In the genomic region with DNA sequence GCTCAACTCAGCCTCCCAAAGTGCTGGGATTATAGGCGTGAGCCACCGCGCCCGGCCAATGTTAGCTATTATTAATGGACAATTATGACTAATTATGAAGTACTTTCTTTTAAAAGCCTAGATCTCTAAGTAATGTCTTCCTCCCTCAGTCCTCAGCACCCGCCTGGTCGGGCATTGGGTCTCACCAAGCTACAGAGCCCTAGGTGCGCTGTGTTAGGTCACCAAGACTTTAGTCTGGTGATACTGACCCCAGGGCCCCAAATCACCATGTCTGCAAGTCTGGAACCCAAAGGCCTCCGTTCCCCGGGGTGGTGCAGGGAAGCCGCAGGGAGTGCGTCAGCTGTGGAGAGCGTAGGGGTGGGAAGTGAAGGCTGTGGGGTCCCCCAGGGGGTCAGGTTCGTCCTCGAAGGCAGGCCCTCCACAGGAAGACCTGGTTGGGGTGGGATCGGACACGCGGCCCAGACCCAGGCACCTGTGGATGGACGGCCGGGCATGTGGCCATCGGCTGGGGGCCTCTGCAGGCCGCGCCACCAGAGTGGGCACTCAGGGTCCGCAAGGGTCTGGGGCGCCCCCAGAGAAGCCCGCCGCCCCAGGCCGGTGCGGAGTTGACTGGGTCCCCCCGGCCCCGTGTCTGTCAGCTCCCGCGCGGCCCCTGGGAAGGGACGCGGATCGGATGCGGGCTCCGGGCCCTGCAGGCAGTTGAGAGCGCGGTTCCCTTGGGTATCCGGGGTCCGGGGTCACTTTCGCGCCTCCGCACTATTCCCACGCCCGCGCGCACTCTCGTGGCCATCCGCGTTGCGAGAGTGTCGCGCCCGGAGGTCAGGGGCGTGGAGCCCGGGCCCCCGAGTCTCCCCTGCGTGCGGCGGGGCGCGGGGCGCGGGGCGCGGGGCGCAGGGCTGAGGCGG, we compare ENCODE assay signal across 8 cellular contexts. TPM values are rescaled to one million over a fixed set of nuclear protein-coding genes. Genes with fewer than 3 reads are reported as not detected.
A peak's percentile ranks its signal among the peaks of the same experiment; 100 is the strongest.
DNase-seq lines count a peak whose midpoint lies in the region; ATAC-seq and TF ChIP-seq lines count a peak whose summit lies in the region.

No MANE protein-coding gene starts in this region.

- H3K4me3 ChIP-seq in DND-41 (ENCODE audit: low read depth in 1 of 2, low read length in 2 of 2) (peak overlapping the region; percentile 22 to 91; a peak in 3 of 4 replicates), SJSA1 (peak overlapping the region; percentile 97), fibroblast of villous mesenchyme (ENCODE audit: low read depth, low read length) (peak overlapping the region; percentile 95), parathyroid adenoma (ENCODE audit: low read depth, low read length) (peak overlapping the region; percentile 71)

- H3K9ac ChIP-seq in DND-41 (ENCODE audit: low read depth, low read length) (peak overlapping the region; percentile 67), parathyroid adenoma (no peak overlapping the region)

- peaks cover 29% of the 10 kb centered on the region for H4K20me1 ChIP-seq in DND-41 (ENCODE audit: insufficient read depth, low read length)

- H3K4me1 ChIP-seq in DND-41 (ENCODE audit: insufficient read depth, low read length) (peaks cover 30% of the 10 kb centered on the region), SJSA1 (replicated peaks) (peaks cover 24% of the 10 kb centered on the region), parathyroid adenoma (no peaks in the 10 kb centered on the region)

- no peak; the same call in 2 of the 3 replicates for ATAC-seq in DND-41 (ENCODE audit: insufficient read depth, low read depth)
- ATAC-seq in GM19467 (IDR thresholded peaks at IDR 0.05; ENCODE audit: unreplicated experiment) = no peak

- H3K36me3 ChIP-seq in DND-41 (ENCODE audit: insufficient read depth, low read length) = peaks cover 6% of the 10 kb centered on the region; the same call in 1 of the 2 replicates
- H3K36me3 ChIP-seq in SJSA1 = peaks cover 28% of the 10 kb centered on the region
- no peaks in the 10 kb centered on the region for H3K36me3 ChIP-seq in parathyroid adenoma (ENCODE audit: control insufficient read depth, insufficient read depth, low read length)

- H3K27ac ChIP-seq in DND-41 (ENCODE audit: low read length) (no peak overlapping the region), SJSA1 (no peak overlapping the region), parathyroid adenoma (no peak overlapping the region)

- H2AFZ ChIP-seq in DND-41 (ENCODE audit: low read depth, low read length) = peak overlapping the region; percentile 61
- H2AFZ ChIP-seq in parathyroid adenoma = peak overlapping the region; percentile 90

- H3K9me3 ChIP-seq in DND-41 (ENCODE audit: insufficient read depth, low read length, severe bottlenecking) (no peaks in the 10 kb centered on the region), SJSA1 (replicated peaks) (0 out of 2 replicates have a peak, but pooled peaks cover 2% of the 10 kb centered on the region), parathyroid adenoma (ENCODE audit: control insufficient read depth, low read length) (no peaks in the 10 kb centered on the region)

- DNase-seq in DND-41 = no peak
- no peak for DNase-seq in SJSA1 (ENCODE audit: low read depth in 1 of 2, low spot score in 2 of 2)
- DNase-seq in fibroblast of villous mesenchyme (ENCODE audit: low read depth) = no peak
- DNase-seq in NCI-H510A (lab: John Stamatoyannopoulos, UW) = no peak
- DNase-seq in cerebellar cortex (ENCODE audit: low spot score) = no peak
- no peak for DNase-seq in HuH-7.5 (ENCODE audit: low spot score)

- H3K79me2 ChIP-seq in DND-41 (ENCODE audit: insufficient read depth, low read length) (peaks cover 23% of the 10 kb centered on the region), parathyroid adenoma (peaks cover 4% of the 10 kb centered on the region)

- no peaks in the 10 kb centered on the region for H3K27me3 ChIP-seq in DND-41 (ENCODE audit: insufficient read depth, low read length, poor library complexity)
- H3K27me3 ChIP-seq in SJSA1 (replicated peaks) = no peaks in the 10 kb centered on the region
- H3K27me3 ChIP-seq in parathyroid adenoma (ENCODE audit: control insufficient read depth, insufficient read depth, low read length) = no peaks in the 10 kb centered on the region

- TF ChIP-seq CTCF in DND-41 (IDR thresholded peaks at IDR 0.05; ENCODE audit: borderline replicate concordance, extremely low read depth, low read length, poor library complexity, severe bottlenecking) (no peak), fibroblast of villous mesenchyme (IDR thresholded peaks at IDR 0.05; ENCODE audit: insufficient read depth, low read depth, low read length) (no peak), parathyroid adenoma (IDR thresholded peaks at IDR 0.05) (no peak)

- H3K4me2 ChIP-seq in DND-41 (ENCODE audit: insufficient read depth, low read length) = peak overlapping the region; percentile 95
- peak overlapping the region; percentile 98 for H3K4me2 ChIP-seq in parathyroid adenoma (ENCODE audit: low read length)

RNA-seq across cellular contexts. Expression of a gene that starts 0.7 kb away (rescaled TPM):
- total RNA-seq in SJSA1 (2014; rRNA removed; shearing (Covaris generic)) = 78.8 and 81.6 TPM in 2 replicates
- 88.1 and 88.3 TPM in 2 replicates for total RNA-seq in fibroblast of villous mesenchyme

RNA-seq across cellular contexts. Expression of a gene that starts 57.9 kb away (rescaled TPM):
- total RNA-seq in SJSA1 (2014; rRNA removed; shearing (Covaris generic)) = 11.9 and 14.9 TPM in 2 replicates
- total RNA-seq in fibroblast of villous mesenchyme = 12.6 and 16.0 TPM in 2 replicates

RNA-seq across cellular contexts. Expression of a gene that starts 58.9 kb away (rescaled TPM):
- total RNA-seq in SJSA1 (2014; rRNA removed; shearing (Covaris generic)) = 35.4 and 37.9 TPM in 2 replicates
- total RNA-seq in fibroblast of villous mesenchyme = 26.1 and 36.3 TPM in 2 replicates

RNA-seq across cellular contexts. Expression of a gene that starts 58.9 kb away (rescaled TPM):
- total RNA-seq in SJSA1 (2014; rRNA removed; shearing (Covaris generic)) = 1.6 and 2.8 TPM in 2 replicates
- 2.6 and 3.9 TPM in 2 replicates for total RNA-seq in fibroblast of villous mesenchyme
